ENCODE assay signal across 15 cellular contexts in the genomic region with DNA sequence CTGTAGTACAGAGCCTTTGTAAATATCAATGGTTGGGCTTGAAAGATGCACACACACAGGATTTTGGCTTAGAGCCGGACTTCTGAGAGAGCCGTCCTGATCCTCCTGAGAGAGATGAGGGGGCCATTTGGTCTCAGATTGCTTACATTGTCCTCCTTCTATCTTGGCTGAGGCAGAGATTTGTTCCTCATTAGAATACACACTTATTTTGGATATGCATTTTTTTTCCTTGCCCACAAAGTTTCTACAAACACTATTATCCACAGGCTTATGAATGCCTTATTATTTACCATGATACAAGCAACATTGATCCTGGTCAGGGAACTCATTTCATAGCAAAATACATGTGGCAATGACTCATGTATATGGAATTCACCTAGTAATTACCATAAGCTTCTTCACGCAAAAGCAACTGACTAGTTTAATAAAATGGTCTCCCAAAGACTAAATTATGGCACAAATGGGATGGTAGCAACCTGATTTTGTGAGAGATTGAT.
A peak's percentile ranks its signal among the peaks of the same experiment; 100 is the strongest.
DNase-seq lines count a peak whose midpoint lies in the region; ATAC-seq, FAIRE-seq and TF ChIP-seq lines count a peak whose summit lies in the region.
"Had no signal": no experiment of that assay in that cellular context is flagged by ENCODE, and none has a peak within 500 bp of the region (broad histone marks: within the 10 kb centered on the region; RNA-seq: fewer than 3 reads in every experiment).

No MANE protein-coding gene starts in this region.

- no peak for FAIRE-seq in HepG2 (lab: Jason Lieb, UNC)
- no peak for FAIRE-seq in GM19239 (lab: Jason Lieb, UNC)

- H3K4me3 ChIP-seq in HepG2 (replicated peaks in 1 of 3; ENCODE audit: insufficient read depth in 1 of 3, low read depth in 2 of 3, low read length in 3 of 3) (no peak overlapping the region), right lobe of liver (no peak overlapping the region), RWPE2 (ENCODE audit: severe bottlenecking) (no peak overlapping the region)

- H2AFZ ChIP-seq in HepG2 (ENCODE audit: low read length), result no peak overlapping the region

- no peaks in the 10 kb centered on the region for H3K36me3 Mint-ChIP-seq in immature natural killer cell

- H3K4me1 ChIP-seq in HepG2 (ENCODE audit: insufficient read depth, low read length) (peaks cover 22% of the 10 kb centered on the region; the same call in 1 of the 2 replicates), right lobe of liver (peaks cover 0 to 3% (median 0%) of the 10 kb centered on the region in 4 donors), RWPE2 (ENCODE audit: insufficient read depth, poor library complexity, severe bottlenecking) (peaks cover 7% of the 10 kb centered on the region)

- H3K9me3 Mint-ChIP-seq in immature natural killer cell, result no peaks in the 10 kb centered on the region
- H3K9me3 Mint-ChIP-seq: activated CD4-positive, alpha-beta T cell treated with anti-CD3 and anti-CD28 coated beads, Interleukin-2, amount 10 ng/mL, durations not matched to agents 24 days and 14 days; nephron progenitor cell had no signal

- H3K36me3 ChIP-seq in HepG2 (replicated peaks in 1 of 2; ENCODE audit: control insufficient read depth in 1 of 2, insufficient read depth in 2 of 2, low read length in 2 of 2) (no peaks in the 10 kb centered on the region), right lobe of liver (no peaks in the 10 kb centered on the region), RWPE2 (ENCODE audit: low read depth) (no peaks in the 10 kb centered on the region)

- no peak overlapping the region for H3K27ac Mint-ChIP-seq in immature natural killer cell
- H3K27ac Mint-ChIP-seq: activated CD4-positive, alpha-beta T cell treated with anti-CD3 and anti-CD28 coated beads, Interleukin-2, amount 10 ng/mL, durations not matched to agents 24 days and 14 days; nephron progenitor cell had no signal

- no peaks in the 10 kb centered on the region for H4K20me1 ChIP-seq in HepG2 (ENCODE audit: insufficient read depth, low read length)

- H3K27me3 Mint-ChIP-seq in immature natural killer cell (ENCODE audit: low read depth in 3 of 3), result peaks cover 0 to 6% (median 2%) of the 10 kb centered on the region in 3 donors
- H3K27me3 Mint-ChIP-seq: activated CD4-positive, alpha-beta T cell treated with anti-CD3 and anti-CD28 coated beads, Interleukin-2, amount 10 ng/mL, durations not matched to agents 24 days and 14 days had no signal

- H3K4me1 Mint-ChIP-seq in immature natural killer cell, result no peaks in the 10 kb centered on the region

- H3K9me3 ChIP-seq in HepG2 (ENCODE audit: low read length) (0 out of 2 replicates have a peak, but pooled peaks cover 4% of the 10 kb centered on the region), right lobe of liver (no peaks in the 10 kb centered on the region), RWPE2 (ENCODE audit: severe bottlenecking) (no peaks in the 10 kb centered on the region)

- DNase-seq in HepG2 (ENCODE audit: low spot score), result peak; percentile 15
- DNase-seq in right lobe of liver, result no peak
- no peak for DNase-seq in RWPE2 (ENCODE audit: low spot score)
- DNase-seq in fibroblast of peridontal ligament (ENCODE audit: extremely low read depth), result peak; percentile 81
- DNase-seq in GM19239 (ENCODE audit: insufficient read length, low spot score), result no peak
- DNase-seq in immature natural killer cell, result no peak
- DNase-seq: activated CD4-positive, alpha-beta T cell treated with anti-CD3 and anti-CD28 coated beads, Interleukin-2, amount 10 ng/mL, durations not matched to agents 24 days and 14 days; activated naive CD4-positive, alpha-beta T cell treated with Interleukin-2 at 50 U/mL for 16 hours; NCI-H2171 treated with DMSO at 0.1 percent for 48 hours; nephron progenitor cell; SHP77 treated with DMSO at 0.1 percent for 48 hours; stimulated activated CD4-positive, alpha-beta T cell treated with anti-CD3 and anti-CD28 coated beads, Interleukin-4, amount 100 ng/mL, for 1 hour; substantia nigra had no signal

- no peaks in the 10 kb centered on the region; a peak in 1 of 5 replicates for H3K27me3 ChIP-seq in HepG2 (ENCODE audit: control insufficient read depth in 1 of 2, insufficient read depth in 2 of 2, low read length in 2 of 2)
- H3K27me3 ChIP-seq in right lobe of liver, result no peaks in the 10 kb centered on the region
- no peaks in the 10 kb centered on the region for H3K27me3 ChIP-seq in RWPE2 (ENCODE audit: insufficient read depth, poor library complexity, severe bottlenecking)

- intact Hi-C loops in HepG2 (cut with micrococcal nuclease; ENCODE audit: unreplicated experiment) (no loop called here), right lobe of liver (cut with DNase I) (no loop called here)

- no peak overlapping the region for H3K4me3 Mint-ChIP-seq in immature natural killer cell
- H3K4me3 Mint-ChIP-seq: activated CD4-positive, alpha-beta T cell treated with anti-CD3 and anti-CD28 coated beads, Interleukin-2, amount 10 ng/mL, durations not matched to agents 24 days and 14 days; nephron progenitor cell had no signal

- TF ChIP-seq CTCF in HepG2 (CRISPR knock-in tag; IDR thresholded peaks at IDR 0.05) (no peak), right lobe of liver (IDR thresholded peaks at IDR 0.05) (no peak), RWPE2 (IDR thresholded peaks at IDR 0.05; ENCODE audit: poor library complexity, severe bottlenecking) (no peak)

- WGBS in HepG2 (ENCODE audit: low lambda C conversion rate), result 67% methylated on average over 3 of the region's 3 CpGs
- 88% methylated on average over 3 of the region's 3 CpGs for WGBS in right lobe of liver (ENCODE audit: insufficient coverage, low coverage, low lambda C conversion rate, missing lambda C conversion rate)

- no peak overlapping the region for H3K9ac ChIP-seq in HepG2 (ENCODE audit: insufficient read depth, low read depth, low read length)

- CTCF ChIA-PET in HepG2 (lab: Yijun Ruan, JAX; ENCODE audit: low intra/inter-chr PET ratio, low total read pairs), result no interaction called here

- TF ChIP-seq POLR2A in HepG2 (IDR thresholded peaks at IDR 0.05; ENCODE audit: insufficient read depth in 1 of 2, low read depth in 2 of 2, low read length in 2 of 2) (no peak), right lobe of liver (IDR thresholded peaks at IDR 0.05) (no peak)

- H3K27ac ChIP-seq in HepG2 (ENCODE audit: extremely low read length, insufficient read depth, low read length), result no peak overlapping the region
- no peak overlapping the region for H3K27ac ChIP-seq in right lobe of liver
- H3K27ac ChIP-seq in RWPE2 (ENCODE audit: poor library complexity, severe bottlenecking), result no peak overlapping the region

- TF ChIP-seq EP300 in HepG2 (IDR thresholded peaks at IDR 0.05; ENCODE audit: low read depth in 2 of 2, low read length in 2 of 2) (no peak), HepG2 (CRISPR knock-in tag; IDR thresholded peaks at IDR 0.05; ENCODE audit: borderline replicate concordance) (no peak)

- no peak for TF ChIP-seq RAD21 in HepG2 (CRISPR knock-in tag; IDR thresholded peaks at IDR 0.05)

- ATAC-seq in HepG2, result no peak
- ATAC-seq in right lobe of liver, result no peak
- ATAC-seq in RWPE2 (ENCODE audit: low read depth), result peak; percentile 80
- no peak for ATAC-seq in GM21619 (IDR thresholded peaks at IDR 0.05; ENCODE audit: unreplicated experiment)
- no peak for ATAC-seq in GM21786 (IDR thresholded peaks at IDR 0.05; ENCODE audit: unreplicated experiment)

- BruUV-seq in HepG2 (replicated peaks; lab: Mats Ljungman, UMichigan), result no TSS peak

- no peaks in the 10 kb centered on the region for H3K79me2 ChIP-seq in HepG2 (ENCODE audit: insufficient read depth, low read length)

- POLR2A ChIA-PET in HepG2 (lab: Yijun Ruan, JAX), result no interaction called here

- in situ Hi-C loops in HepG2 (cut with HindIII; ENCODE audit: extremely low pct_ligation_motif_present, low pct_unique_long_range_greater_than_20kb), result no loop called here

- H3K4me2 ChIP-seq in HepG2 (ENCODE audit: low read depth, low read length), result no peak overlapping the region

TF ChIP-seq in HepG2, 621 proteins besides CTCF, POLR2A, EP300 and RAD21:
- no peak for TF ChIP-seq CEBPB (IDR thresholded peaks at IDR 0.05; ENCODE audit: borderline replicate concordance, low read depth, low read length)
- TF ChIP-seq ZNF790 (CRISPR knock-in tag; IDR thresholded peaks at IDR 0.05; ENCODE audit: borderline replicate concordance), result no peak
- no peak for TF ChIP-seq ATF1 (CRISPR knock-in tag; IDR thresholded peaks at IDR 0.05)
- no peak for TF ChIP-seq CREB1 (IDR thresholded peaks at IDR 0.05)
- TF ChIP-seq CREB1 (CRISPR knock-in tag; IDR thresholded peaks at IDR 0.05), result no peak
TF ChIP-seq in HepG2: peak in this region for 0.

Comparison
In these comparisons a context has a peak if more than half of its experiments do, and no peak if none do; other contexts are left out.
1. DNase-seq: peak in HepG2 (single experiment) and fibroblast of peridontal ligament (single experiment); none in right lobe of liver (0 of 3), RWPE2 (single experiment), GM19239 (single experiment) and immature natural killer cell (0 of 3).